ENCODE assay signal across 13 cellular contexts in genomic region chr4:173531085-173531965, GRCh38. TPM values are rescaled to one million over a fixed set of nuclear protein-coding genes. Genes with fewer than 3 reads are reported as not detected.
DNase-seq lines count a peak whose midpoint lies in the region; ATAC-seq, FAIRE-seq and TF ChIP-seq lines count a peak whose summit lies in the region.
"Had no signal": no experiment of that assay in that cellular context is flagged by ENCODE, and none has a peak within 500 bp of the region (broad histone marks: within the 10 kb centered on the region; RNA-seq: fewer than 3 reads in every experiment).

No MANE protein-coding gene starts in this region.

- no peak for TF ChIP-seq CTCF in CD4-positive, alpha-beta T cell (IDR thresholded peaks at IDR 0.05)
- no peak for TF ChIP-seq CTCF in pancreas (IDR thresholded peaks at IDR 0.05)

- H3K9me3 Mint-ChIP-seq in CD4-positive, alpha-beta T cell = peaks cover 14% of the 10 kb centered on the region

- H3K9me3 ChIP-seq in CD4-positive, alpha-beta T cell (ENCODE audit: control insufficient read depth, low read length) = peaks cover 9% of the 10 kb centered on the region
- peaks cover 4% of the 10 kb centered on the region for H3K9me3 ChIP-seq in T-helper 17 cell (ENCODE audit: control insufficient read depth, low read length, poor library complexity, severe bottlenecking)
- no peaks in the 10 kb centered on the region for H3K9me3 ChIP-seq in pancreas

- no peak overlapping the region for H3K27ac ChIP-seq in CD4-positive, alpha-beta T cell (ENCODE audit: low read depth, low read length)
- H3K27ac ChIP-seq in pancreas = peak overlapping the region in 1 of 4 donors; percentile 7
- H3K27ac ChIP-seq: BLaER1 treated with 17β-estradiol and CSF1 and Interleukin-3, amounts not matched to agents 10 nM and 100 nM had no signal

- H3K4me3 Mint-ChIP-seq in CD4-positive, alpha-beta T cell = peak overlapping the region; percentile 25
- no peak overlapping the region for H3K4me3 Mint-ChIP-seq in T-helper 17 cell

- WGBS in pancreas, 2 donors = 38% methylated on average over 52 of the region's 52 CpGs

- H3K4me1 Mint-ChIP-seq in CD4-positive, alpha-beta T cell (ENCODE audit: low read depth) = peaks cover 19% of the 10 kb centered on the region
- peaks cover 12% of the 10 kb centered on the region for H3K4me1 Mint-ChIP-seq in T-helper 17 cell

- no peak for FAIRE-seq in pancreas (lab: Jason Lieb, UNC)
- FAIRE-seq: RCC 7860, TTC549 had no signal

- peak overlapping the region in 3 of 4 donors; percentile 18 to 57 (median 43) for H3K4me3 ChIP-seq in pancreas
- H3K4me3 ChIP-seq: BLaER1 treated with 17β-estradiol and CSF1 and Interleukin-3, amounts not matched to agents 10 nM and 100 nM had no signal

- H3K27me3 ChIP-seq in CD4-positive, alpha-beta T cell (ENCODE audit: control insufficient read depth, insufficient read depth, low read length) = peaks cover 97% of the 10 kb centered on the region
- peaks cover 0 to 27% (median 10%) of the 10 kb centered on the region in 4 donors for H3K27me3 ChIP-seq in pancreas

- POLR2A ChIA-PET in CD4-positive, alpha-beta T cell (lab: Charles Lee) = no interaction called here

- CTCF ChIA-PET in CD4-positive, alpha-beta T cell (lab: Charles Lee) = no interaction called here

- H3K27me3 Mint-ChIP-seq in CD4-positive, alpha-beta T cell = peaks cover 94% of the 10 kb centered on the region
- H3K27me3 Mint-ChIP-seq in T-helper 17 cell = peaks cover 82% of the 10 kb centered on the region

- no peak for ATAC-seq in CD4-positive, alpha-beta T cell (ENCODE audit: poor library complexity)
- no peak for ATAC-seq in T-helper 17 cell
- peak; percentile 28 for ATAC-seq in left ventricle myocardium superior
- no peak for ATAC-seq in pancreas
- no peak for ATAC-seq in GM21515 (IDR thresholded peaks at IDR 0.05; ENCODE audit: unreplicated experiment)
- no peak for ATAC-seq in HG02610 (IDR thresholded peaks at IDR 0.05; ENCODE audit: unreplicated experiment)

- no peak overlapping the region for H3K27ac Mint-ChIP-seq in CD4-positive, alpha-beta T cell
- H3K27ac Mint-ChIP-seq in T-helper 17 cell = peak overlapping the region; percentile 27

- H3K36me3 ChIP-seq in pancreas = no peaks in the 10 kb centered on the region
- H3K36me3 ChIP-seq: BLaER1 treated with 17β-estradiol and CSF1 and Interleukin-3, amounts not matched to agents 10 nM and 100 nM had no signal

- intact Hi-C loops in CD4-positive, alpha-beta T cell (cut with DNase I, micrococcal nuclease) = no loop called here
- intact Hi-C loops in left ventricle myocardium superior (cut with micrococcal nuclease) (loop anchor here (5.0 to 10.0 kb wide), 2 partner anchors 153 to 216 kb away; no protein-coding TSS in a partner anchor), pancreas (cut with DNase I) (no loop called here)

- H3K4me1 ChIP-seq in pancreas = no peaks in the 10 kb centered on the region
- H3K4me1 ChIP-seq: BLaER1 treated with 17β-estradiol and CSF1 and Interleukin-3, amounts not matched to agents 10 nM and 100 nM had no signal

- DNase-seq in CD4-positive, alpha-beta T cell = no peak
- no peak for DNase-seq in T-helper 17 cell
- DNase-seq in left ventricle myocardium superior = peak; percentile 82
- DNase-seq in pancreas = peak in 2 of 6 donors; percentile 27 to 71
- no peak for DNase-seq in foreskin melanocyte
- no peak for DNase-seq in stimulated activated CD4-positive, alpha-beta T cell treated with anti-CD3 and anti-CD28 coated beads, Interleukin-4, amount 100 ng/mL, for 1 hour
- DNase-seq: NCI-H1092, NCI-H446 treated with DMSO at 0.1 percent for 48 hours had no signal

- H3K36me3 Mint-ChIP-seq in CD4-positive, alpha-beta T cell (ENCODE audit: low read depth) = peaks cover 5% of the 10 kb centered on the region
- peaks cover 3% of the 10 kb centered on the region for H3K36me3 Mint-ChIP-seq in T-helper 17 cell (ENCODE audit: low read depth)

RNA-seq across cellular contexts. Expression of gene HAND2, which starts 1.3 kb away (rescaled TPM):
- not detected for total RNA-seq in CD4-positive, alpha-beta T cell
- total RNA-seq in T-helper 17 cell (not detected), left ventricle myocardium superior (180 TPM), pancreas (10 to 100 TPM in 1 of 6 donors, 1 to 10 TPM in 5; 1.7 to 11.4 (median 2.7) TPM)
- 1 to 10 TPM; 3.8 to 5.0 TPM for polyA plus RNA-seq in pancreas

Comparison
In these comparisons a context has a peak if more than half of its experiments do, and no peak if none do; other contexts are left out.
1. RNA of gene HAND2, which starts 1.3 kb away (total RNA-seq): 180 TPM in left ventricle myocardium superior (single experiment); 1.7 to 11.4 TPM in pancreas, not detected in CD4-positive, alpha-beta T cell and not detected in T-helper 17 cell; every median in the first group is over 10 times any median in the second.